In the genomic region with DNA sequence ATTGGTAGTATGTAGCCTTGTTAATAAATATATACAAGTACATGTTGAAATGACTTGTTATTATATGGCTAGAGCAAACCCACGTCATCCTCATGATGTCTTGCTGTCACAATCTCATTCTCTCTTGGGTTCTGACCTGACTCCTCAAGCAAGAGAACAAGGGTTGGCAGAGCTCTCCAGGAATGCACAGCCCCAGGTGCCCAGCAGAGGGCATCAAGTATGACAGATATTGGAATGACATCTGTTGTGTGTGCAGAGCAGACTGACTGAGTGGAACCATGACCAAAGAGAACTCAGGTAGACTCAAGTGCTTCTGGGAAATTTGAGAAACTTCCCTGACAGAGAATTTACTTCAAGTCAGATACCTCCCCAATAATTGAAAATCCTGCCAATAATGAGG, we compare ENCODE assay signal across 16 cellular contexts.
A peak's percentile ranks its signal among the peaks of the same experiment; 100 is the strongest.
DNase-seq lines count a peak whose midpoint lies in the region; ATAC-seq and TF ChIP-seq lines count a peak whose summit lies in the region.
"Had no signal": no experiment of that assay in that cellular context is flagged by ENCODE, and none has a peak within 500 bp of the region (broad histone marks: within the 10 kb centered on the region; RNA-seq: fewer than 3 reads in every experiment).

No MANE protein-coding gene starts in this region.

- in situ Hi-C loops in GM13976 (cut with MboI; ENCODE audit: low sequenced_read_pairs, unreplicated experiment) = no loop called here

- H3K9me2 ChIP-seq in OCI-LY1 (ENCODE audit: low read depth, low read length) = no peaks in the 10 kb centered on the region

- TF ChIP-seq CTCF in GM13976 (IDR thresholded peaks at IDR 0.05; ENCODE audit: borderline replicate concordance, control extremely low read depth, extremely low read depth, insufficient read depth, missing control alignments) (peak; percentile 10), OCI-LY1 (IDR thresholded peaks at IDR 0.05; ENCODE audit: low read length) (peak; percentile 50)

- H3K9me3 ChIP-seq in OCI-LY1 (ENCODE audit: low read length) = no peaks in the 10 kb centered on the region
- H3K9me3 ChIP-seq: adrenal gland, SJSA1, upper lobe of right lung had no signal

- no peaks in the 10 kb centered on the region for H4K20me1 ChIP-seq in OCI-LY1 (ENCODE audit: insufficient read depth, low read length)

- H2BK15ac ChIP-seq in mesendoderm (replicated peaks; ENCODE audit: low read depth) = no peak overlapping the region

- ATAC-seq in esophagus mucosa (no peak), GM21423 (IDR thresholded peaks at IDR 0.05; ENCODE audit: unreplicated experiment) (no peak)
- ATAC-seq: stimulated activated effector memory CD8-positive, alpha-beta T cell treated with anti-CD3 and anti-CD28 coated beads, Interleukin-12 subunit alpha, Interleukin-12 subunit beta, amount 100 ng/mL, for 72 hours; upper lobe of right lung had no signal

- no peak overlapping the region for H4K8ac ChIP-seq in mesendoderm (ENCODE audit: low read depth, low read length)

- H3K23ac ChIP-seq in mesendoderm (ENCODE audit: low read length) = no peak overlapping the region

- H2AK5ac ChIP-seq in mesendoderm (ENCODE audit: low read length) = no peak overlapping the region

- H3K4me3 ChIP-seq in OCI-LY1 (ENCODE audit: low read depth, low read length, poor library complexity, severe bottlenecking) = no peak overlapping the region
- H3K4me3 ChIP-seq in mesendoderm (ENCODE audit: low read length) = no peak overlapping the region
- H3K4me3 ChIP-seq: adrenal gland, SJSA1, upper lobe of right lung had no signal

- H2BK120ac ChIP-seq in mesendoderm (ENCODE audit: low read depth, low read length) = no peak overlapping the region

- no peaks in the 10 kb centered on the region for H3K79me2 ChIP-seq in OCI-LY1 (ENCODE audit: insufficient read depth, low read length)
- H3K79me2 ChIP-seq in mesendoderm (ENCODE audit: control insufficient read depth, insufficient read depth, low read length) = no peaks in the 10 kb centered on the region

- no CpG with 5 or more reads among the region's 1 CpG for WGBS in mesendoderm (ENCODE audit: extremely low coverage, insufficient coverage, low lambda C conversion rate)

- H3K4ac ChIP-seq in mesendoderm (ENCODE audit: low read depth, low read length) = no peak overlapping the region

- H3K4me1 ChIP-seq in OCI-LY1 (ENCODE audit: insufficient read depth, low read length, severe bottlenecking) (no peaks in the 10 kb centered on the region), mesendoderm (ENCODE audit: control insufficient read depth, low read depth, low read length) (no peaks in the 10 kb centered on the region)
- H3K4me1 ChIP-seq: adrenal gland, SJSA1, upper lobe of right lung had no signal

- H2AFZ ChIP-seq in OCI-LY1 (ENCODE audit: low read length) = no peak overlapping the region

- no peak overlapping the region for H4K5ac ChIP-seq in mesendoderm (ENCODE audit: low read length)

- no peaks in the 10 kb centered on the region for H3K79me1 ChIP-seq in mesendoderm (ENCODE audit: low read length)

- H3K4me2 ChIP-seq in OCI-LY1 (ENCODE audit: low read length) (no peak overlapping the region), mesendoderm (ENCODE audit: low read length) (no peak overlapping the region)

- H3K27ac ChIP-seq in OCI-LY1 (ENCODE audit: low read depth, low read length, poor library complexity, severe bottlenecking) (no peak overlapping the region), mesendoderm (ENCODE audit: low read depth, low read length) (no peak overlapping the region)
- H3K27ac ChIP-seq: adrenal gland, SJSA1, upper lobe of right lung had no signal

- H3K9ac ChIP-seq in OCI-LY1 (ENCODE audit: low read length) = no peak overlapping the region
- H3K9ac ChIP-seq in mesendoderm (ENCODE audit: low read length) = no peak overlapping the region

- H3K56ac ChIP-seq in mesendoderm (ENCODE audit: low read length) = no peak overlapping the region

- H3F3A ChIP-seq in OCI-LY1 (ENCODE audit: insufficient read depth, low read length) = no peaks in the 10 kb centered on the region

- no peak overlapping the region for H3K18ac ChIP-seq in mesendoderm (ENCODE audit: low read length)

- H3K27me3 ChIP-seq in OCI-LY1 (ENCODE audit: insufficient read depth, low read length) (no peaks in the 10 kb centered on the region), mesendoderm (ENCODE audit: insufficient read depth, low read length, poor library complexity) (no peaks in the 10 kb centered on the region)
- H3K27me3 ChIP-seq: adrenal gland, SJSA1, upper lobe of right lung had no signal

- H2BK5ac ChIP-seq in mesendoderm (ENCODE audit: low read length) = no peak overlapping the region

- DNase-seq in SHP77 (lab: John Stamatoyannopoulos, UW) (peak; percentile 36 to 38), SHP77 treated with DMSO at 0.1 percent for 48 hours (lab: John Stamatoyannopoulos, UW) (no peak), GM13976 (ENCODE audit: low spot score) (no peak), mesendoderm (peak; percentile 28), D341Med (ENCODE audit: low spot score) (no peak)
- DNase-seq: activated T-cell treated with anti-CD3 and anti-CD28 coated beads, Interleukin-2, amount 50 U/mL, for 24 hours; adrenal gland; NCI-H1092; NCI-H446; stimulated activated CD4-positive, alpha-beta T cell treated with anti-CD3 and anti-CD28 coated beads, Interleukin-2, amount 100 ng/mL, for 48 hours; upper lobe of right lung had no signal

- no peaks in the 10 kb centered on the region for H3K36me3 ChIP-seq in OCI-LY1 (ENCODE audit: insufficient read depth, low read length)
- H3K36me3 ChIP-seq in mesendoderm (ENCODE audit: control insufficient read depth, insufficient read depth, low read length) = no peaks in the 10 kb centered on the region
- H3K36me3 ChIP-seq: adrenal gland, SJSA1, upper lobe of right lung had no signal

Comparison
In these comparisons a context has a peak if more than half of its experiments do, and no peak if none do; other contexts are left out.
1. DNase-seq: peak in SHP77 (2 of 2) and mesendoderm (single experiment); none in SHP77 treated with DMSO at 0.1 percent for 48 hours (single experiment), GM13976 (single experiment) and D341Med (single experiment).